In genomic region chr10:6144609-6145413, GRCh38 we compare ENCODE assay signal across 8 cellular contexts. TPM values are rescaled to one million over a fixed set of nuclear protein-coding genes. Genes with fewer than 3 reads are reported as not detected.
DNase-seq lines count a peak whose midpoint lies in the region; ATAC-seq, FAIRE-seq and TF ChIP-seq lines count a peak whose summit lies in the region.

No MANE protein-coding gene starts in this region.

- H3K9me1 ChIP-seq in keratinocyte (ENCODE audit: control insufficient read depth, extremely low read depth, insufficient read depth, low read length): no peaks in the 10 kb centered on the region

- peak; percentile 87 for ATAC-seq in HG02610 (IDR thresholded peaks at IDR 0.05; ENCODE audit: unreplicated experiment)

- peak overlapping the region; percentile 66 to 86 (median 79) for H3K4me3 ChIP-seq in keratinocyte (ENCODE audit: control insufficient read depth in 2 of 3, extremely low read depth in 1 of 3, insufficient read depth in 2 of 3, low read depth in 1 of 3, low read length in 3 of 3)

- peak; percentile 8 for TF ChIP-seq CTCF in GM13977 (IDR thresholded peaks at IDR 0.05; ENCODE audit: extremely low read depth, insufficient read depth, missing control alignments)
- no peak for TF ChIP-seq CTCF in keratinocyte (optimal IDR thresholded peaks at IDR 0.05 in 1 of 3, IDR thresholded peaks at IDR 0.05 in 1 of 3, conservative IDR thresholded peaks at IDR 0.05 in 1 of 3; ENCODE audit: extremely low read depth in 1 of 3, insufficient read depth in 2 of 3, low read length in 3 of 3)

- DNase-seq in GM13977 (ENCODE audit: low spot score) (peak; percentile 95), NCI-H1092 (lab: John Stamatoyannopoulos, UW) (peak; percentile 36), caudate nucleus (lab: John Stamatoyannopoulos, UW) (peak in 60 of 61 donors; percentile 9 to 89 (median 74)), keratinocyte (ENCODE audit: low read depth, low spot score) (no peak), NCI-H187 (lab: John Stamatoyannopoulos, UW) (no peak)
- peak; percentile 68 to 83 (median 80) for DNase-seq in activated CD4-positive, CD25-positive, alpha-beta regulatory T cell (lab: John Stamatoyannopoulos, UW)
- DNase-seq in stimulated activated CD4-positive, alpha-beta T cell treated with anti-CD3 and anti-CD28 coated beads, Interleukin-12 subunit alpha, Interleukin-12 subunit beta, amount 100 ng/mL, for 48 hours (ENCODE audit: low read depth in 2 of 3, low spot score in 1 of 3): peak; percentile 75 to 85 (median 75)

- H4K20me1 ChIP-seq in keratinocyte (ENCODE audit: control insufficient read depth, extremely low read depth, insufficient read depth, low read length): no peaks in the 10 kb centered on the region

- peak overlapping the region; percentile 87 for H3K9ac ChIP-seq in keratinocyte (ENCODE audit: control insufficient read depth, extremely low read depth, insufficient read depth, low read length)

- in situ Hi-C loops in GM13977 (cut with MboI; ENCODE audit: low pct_unique_long_range_greater_than_20kb, low sequenced_read_pairs, unreplicated experiment): no loop called here

- H2AFZ ChIP-seq in keratinocyte (ENCODE audit: control insufficient read depth, low read length): peak overlapping the region; percentile 87

- no peaks in the 10 kb centered on the region for H3K4me1 ChIP-seq in keratinocyte (ENCODE audit: control insufficient read depth, extremely low read depth, insufficient read depth, low read length)

- peaks cover 3% of the 10 kb centered on the region for H3K27me3 ChIP-seq in keratinocyte (ENCODE audit: control insufficient read depth, extremely low read depth, insufficient read depth, low read length)

- H3K27ac ChIP-seq in caudate nucleus (ENCODE audit: low read depth, low read length): peak overlapping the region; percentile 44
- peak overlapping the region; percentile 79 for H3K27ac ChIP-seq in keratinocyte (ENCODE audit: control insufficient read depth, insufficient read depth, low read length)

- peak overlapping the region; percentile 85 for H3K4me2 ChIP-seq in keratinocyte (ENCODE audit: control insufficient read depth, extremely low read depth, insufficient read depth, low read depth, low read length)

- dilution Hi-C loops in keratinocyte (cut with MboI; ENCODE audit: extremely low pct_ligation_motif_present, low sequenced_read_pairs): no loop called here

- H3K9me3 ChIP-seq in keratinocyte (ENCODE audit: control insufficient read depth, low read depth, low read length): no peaks in the 10 kb centered on the region

- H3K36me3 ChIP-seq in keratinocyte (ENCODE audit: control insufficient read depth in 2 of 2, extremely low read depth in 1 of 2, insufficient read depth in 2 of 2, low read length in 2 of 2): no peaks in the 10 kb centered on the region

- no peak for FAIRE-seq in keratinocyte (lab: Jason Lieb, UNC)

- H3K79me2 ChIP-seq in keratinocyte (ENCODE audit: control insufficient read depth, insufficient read depth, low read length): peaks cover 17% of the 10 kb centered on the region

RNA-seq across cellular contexts. Expression of gene RBM17, which starts 56.0 kb away (rescaled TPM):
- 30.0 to 54.8 TPM (median 35.0 TPM) in 3 replicates for polyA plus RNA-seq in keratinocyte
- polyA plus RNA-seq in keratinocyte (2011; ENCODE audit: low read depth): 103 TPM
- polyA plus RNA-seq in keratinocyte (2011; cell fraction: cytosol; rRNA removed): 32.5 and 36.4 TPM in 2 replicates
- polyA plus RNA-seq in keratinocyte (2011; cell fraction: nucleus; rRNA removed): 78.3 and 91.5 TPM in 2 replicates
- 62.8 and 83.9 TPM in 2 replicates for polyA plus RNA-seq in keratinocyte (2012; ENCODE audit: low replicate concordance)
- polyA minus RNA-seq in keratinocyte: 13.3 to 33.3 TPM (median 24.9 TPM) in 3 replicates
- 8.6 TPM for polyA minus RNA-seq in keratinocyte (2011; cell fraction: cytosol; rRNA and poly(A)+ RNA removed)
- polyA minus RNA-seq in keratinocyte (2011; cell fraction: nucleus; rRNA and poly(A)+ RNA removed): 13.9 and 24.6 TPM in 2 replicates

RNA-seq across cellular contexts. Expression of gene PFKFB3, which starts 57.9 kb away (rescaled TPM):
- polyA plus RNA-seq in keratinocyte: 14.0 to 21.3 TPM (median 18.6 TPM) in 3 replicates
- 9.7 TPM for polyA plus RNA-seq in keratinocyte (2011; ENCODE audit: low read depth)
- 10.1 and 12.3 TPM in 2 replicates for polyA plus RNA-seq in keratinocyte (2011; cell fraction: cytosol; rRNA removed)
- 38.8 and 41.3 TPM in 2 replicates for polyA plus RNA-seq in keratinocyte (2011; cell fraction: nucleus; rRNA removed)
- 20.0 and 30.1 TPM in 2 replicates for polyA plus RNA-seq in keratinocyte (2012; ENCODE audit: low replicate concordance)
- polyA minus RNA-seq in keratinocyte: 14.3 to 51.9 TPM (median 22.7 TPM) in 3 replicates
- 11.9 TPM for polyA minus RNA-seq in keratinocyte (2011; cell fraction: cytosol; rRNA and poly(A)+ RNA removed)
- polyA minus RNA-seq in keratinocyte (2011; cell fraction: nucleus; rRNA and poly(A)+ RNA removed): 21.3 and 28.9 TPM in 2 replicates

Comparison
In these comparisons a context has a peak if more than half of its experiments do, and no peak if none do; other contexts are left out.
1. DNase-seq: peak in GM13977 (single experiment), NCI-H1092 (single experiment), activated CD4-positive, CD25-positive, alpha-beta regulatory T cell (4 of 4), caudate nucleus (60 of 61) and stimulated activated CD4-positive, alpha-beta T cell treated with anti-CD3 and anti-CD28 coated beads, Interleukin-12 subunit alpha, Interleukin-12 subunit beta, amount 100 ng/mL, for 48 hours (3 of 3); none in keratinocyte (single experiment) and NCI-H187 (0 of 2).